8 cellular contexts compared by ENCODE assay signal in genomic region chr10:133318494-133319127, GRCh38. TPM values are rescaled to one million over a fixed set of nuclear protein-coding genes. Genes with fewer than 3 reads are reported as not detected.
DNase-seq lines count a peak whose midpoint lies in the region; ATAC-seq and TF ChIP-seq lines count a peak whose summit lies in the region.

No MANE protein-coding gene starts in this region.

- H3K27me3 Mint-ChIP-seq in activated naive CD4-positive, alpha-beta T cell treated with anti-CD3 and anti-CD28 coated beads for 36 hours (ENCODE audit: low read depth) = peaks cover 6% of the 10 kb centered on the region

- H3K27ac Mint-ChIP-seq in activated naive CD4-positive, alpha-beta T cell treated with anti-CD3 and anti-CD28 coated beads for 36 hours = no peak overlapping the region

- peaks cover 4% of the 10 kb centered on the region; the same call in 1 of the 2 replicates for H3K9me3 ChIP-seq in BE2C
- H3K9me3 ChIP-seq in SJSA1 (replicated peaks) = no peaks in the 10 kb centered on the region
- peaks cover 0 to 4% (median 0%) of the 10 kb centered on the region in 12 donors for H3K9me3 ChIP-seq in heart left ventricle

- ATAC-seq in GM19397 (IDR thresholded peaks at IDR 0.05; ENCODE audit: unreplicated experiment) (peak; percentile 69), heart left ventricle (peak; percentile 68 to 92 (median 86)), GM19324 (IDR thresholded peaks at IDR 0.05; ENCODE audit: low FRiP score, unreplicated experiment) (no peak)

- H3K4me3 Mint-ChIP-seq in activated naive CD4-positive, alpha-beta T cell treated with anti-CD3 and anti-CD28 coated beads for 36 hours = peak overlapping the region; percentile 59

- H3K36me3 Mint-ChIP-seq in activated naive CD4-positive, alpha-beta T cell treated with anti-CD3 and anti-CD28 coated beads for 36 hours (ENCODE audit: low read depth) = no peaks in the 10 kb centered on the region

- no peaks in the 10 kb centered on the region for H3K27me3 ChIP-seq in BE2C
- H3K27me3 ChIP-seq in SJSA1 (replicated peaks) = no peaks in the 10 kb centered on the region
- H3K27me3 ChIP-seq in heart left ventricle = peaks cover 0 to 15% (median 6%) of the 10 kb centered on the region in 9 donors
- peaks cover 6% of the 10 kb centered on the region for H3K27me3 ChIP-seq in rectal smooth muscle tissue (ENCODE audit: control insufficient read depth, insufficient read depth, low read length)

- no peak for TF ChIP-seq POLR2A in heart left ventricle (IDR thresholded peaks at IDR 0.05)

- intact Hi-C loops in activated naive CD4-positive, alpha-beta T cell treated with anti-CD3 and anti-CD28 coated beads for 36 hours (cut with micrococcal nuclease) = loop anchor here (1.0 to 2.0 kb wide), 2 partner anchors 174 to 378 kb away; no protein-coding TSS in a partner anchor
- intact Hi-C loops in heart left ventricle (cut with DNase I) = loop anchor here in 3 of 10 donors (5.0 to 10.0 kb wide), 5 partner anchors 171 to 484 kb away; no protein-coding TSS in a partner anchor

- TF ChIP-seq CTCF in BE2C (IDR thresholded peaks at IDR 0.05; ENCODE audit: low read depth, low read length) = peak; percentile 67
- peak; percentile 45 to 73 (median 62) for TF ChIP-seq CTCF in heart left ventricle (IDR thresholded peaks at IDR 0.05)

- no peak overlapping the region for H3K9ac ChIP-seq in rectal smooth muscle tissue (ENCODE audit: low read length)

- H3K36me3 ChIP-seq in BE2C (no peaks in the 10 kb centered on the region), SJSA1 (no peaks in the 10 kb centered on the region; the same call in 1 of the 2 replicates), heart left ventricle (no peaks in the 10 kb centered on the region), rectal smooth muscle tissue (ENCODE audit: control insufficient read depth, insufficient read depth, low read length) (no peaks in the 10 kb centered on the region)

- 0 to 10% (median 9%) methylated on average over 25 to 51 of the region's 51 CpGs for WGBS in heart left ventricle, 4 donors

- DNase-seq in BE2C (peak; percentile 84), HuH-7 (ENCODE audit: low spot score) (peak; percentile 86), SJSA1 (ENCODE audit: low read depth in 1 of 2, low spot score in 2 of 2) (peak in 1 of 2 experiments; percentile 53), heart left ventricle (peak in 4 of 5 donors; percentile 56 to 82 (median 58))
- peak; percentile 74 for DNase-seq in activated naive CD4-positive, alpha-beta T cell treated with anti-CD3 and anti-CD28 coated beads for 36 hours

- H3K4me3 ChIP-seq in BE2C (ENCODE audit: low read depth, low read length) (peak overlapping the region; percentile 59), SJSA1 (peak overlapping the region; percentile 23; the same call in 1 of the 2 replicates), heart left ventricle (peak overlapping the region in 10 of 12 donors; percentile 17 to 53 (median 39)), rectal smooth muscle tissue (ENCODE audit: low read length) (peak overlapping the region; percentile 37)

- no peaks in the 10 kb centered on the region for H3K9me3 Mint-ChIP-seq in activated naive CD4-positive, alpha-beta T cell treated with anti-CD3 and anti-CD28 coated beads for 36 hours

- H3K4me1 ChIP-seq in BE2C = peaks cover 8% of the 10 kb centered on the region; the same call in 1 of the 2 replicates
- H3K4me1 ChIP-seq in SJSA1 (replicated peaks) = peaks cover 5% of the 10 kb centered on the region
- peaks cover 0 to 9% (median 4%) of the 10 kb centered on the region in 12 donors for H3K4me1 ChIP-seq in heart left ventricle
- H3K4me1 ChIP-seq in rectal smooth muscle tissue (ENCODE audit: control insufficient read depth, insufficient read depth, low read length) = no peaks in the 10 kb centered on the region

- peaks cover 7% of the 10 kb centered on the region for H3K4me1 Mint-ChIP-seq in activated naive CD4-positive, alpha-beta T cell treated with anti-CD3 and anti-CD28 coated beads for 36 hours (ENCODE audit: low read depth)

- CTCF ChIA-PET in activated naive CD4-positive, alpha-beta T cell treated with anti-CD3 and anti-CD28 coated beads for 36 hours (lab: Charles Lee) = interaction anchor here (0.7 to 2.0 kb wide), 4 partner anchors 10 to 175 kb away, joined by 3 to 5 read pairs (median 4); no protein-coding TSS in a partner anchor

- H3K27ac ChIP-seq in SJSA1 = no peak overlapping the region
- H3K27ac ChIP-seq in heart left ventricle = no peak overlapping the region
- H3K27ac ChIP-seq in rectal smooth muscle tissue (ENCODE audit: low read depth, low read length) = no peak overlapping the region

RNA-seq across cellular contexts. Expression of gene ZNF511, which starts 9.9 kb away (rescaled TPM):
- 151 TPM for polyA plus RNA-seq in BE2C (2012; ENCODE audit: insufficient read depth, insufficient read length, low read depth)
- total RNA-seq in SJSA1 (2014; rRNA removed; shearing (Covaris generic)) = 22.7 and 37.9 TPM in 2 replicates
- total RNA-seq in activated naive CD4-positive, alpha-beta T cell treated with anti-CD3 and anti-CD28 coated beads for 36 hours = 10 to 100 TPM; 37.1 to 39.4 TPM
- 10 to 100 TPM; 34.5 to 53.3 (median 40.5) TPM for total RNA-seq in heart left ventricle
- 10 to 100 TPM; 44.5 to 80.4 TPM for polyA plus RNA-seq in heart left ventricle

RNA-seq across cellular contexts. Expression of gene TUBGCP2, which starts 9.9 kb away (rescaled TPM):
- 78.4 TPM for polyA plus RNA-seq in BE2C (2012; ENCODE audit: insufficient read depth, insufficient read length, low read depth)
- total RNA-seq in SJSA1 (2014; rRNA removed; shearing (Covaris generic)) = 49.7 and 74.3 TPM in 2 replicates
- 10 to 100 TPM; 47.9 to 56.1 TPM for total RNA-seq in activated naive CD4-positive, alpha-beta T cell treated with anti-CD3 and anti-CD28 coated beads for 36 hours
- total RNA-seq in heart left ventricle = 10 to 100 TPM; 33.5 to 49.5 (median 40.1) TPM
- polyA plus RNA-seq in heart left ventricle = 10 to 100 TPM; 34.5 to 36.0 TPM

RNA-seq across cellular contexts. Expression of gene CALY, which starts 18.1 kb away (rescaled TPM):
- polyA plus RNA-seq in BE2C (2012; ENCODE audit: insufficient read depth, insufficient read length, low read depth) = 41.9 TPM
- not detected in 2 replicates for total RNA-seq in SJSA1 (2014; rRNA removed; shearing (Covaris generic))
- total RNA-seq in activated naive CD4-positive, alpha-beta T cell treated with anti-CD3 and anti-CD28 coated beads for 36 hours = not detected
- total RNA-seq in heart left ventricle = 1 to 10 TPM in 1 of 9 donors, not detected in 8; 1.7 TPM
- not detected for polyA plus RNA-seq in heart left ventricle

RNA-seq across cellular contexts. Expression of gene PRAP1, which starts 28.6 kb away (rescaled TPM):
- polyA plus RNA-seq in BE2C (2012; ENCODE audit: insufficient read depth, insufficient read length, low read depth) = 1.1 TPM
- not detected in 2 replicates for total RNA-seq in SJSA1 (2014; rRNA removed; shearing (Covaris generic))
- total RNA-seq in activated naive CD4-positive, alpha-beta T cell treated with anti-CD3 and anti-CD28 coated beads for 36 hours = not detected
- total RNA-seq in heart left ventricle = not detected
- polyA plus RNA-seq in heart left ventricle = not detected

RNA-seq across cellular contexts. Expression of gene FUOM, which starts 39.2 kb away (rescaled TPM):
- 30.6 TPM for polyA plus RNA-seq in BE2C (2012; ENCODE audit: insufficient read depth, insufficient read length, low read depth)
- 2.5 and 6.2 TPM in 2 replicates for total RNA-seq in SJSA1 (2014; rRNA removed; shearing (Covaris generic))
- 10 to 100 TPM; 29.9 to 34.9 TPM for total RNA-seq in activated naive CD4-positive, alpha-beta T cell treated with anti-CD3 and anti-CD28 coated beads for 36 hours
- total RNA-seq in heart left ventricle = 10 to 100 TPM in 2 of 9 donors, 1 to 10 TPM in 7; 4.3 to 24.1 (median 8.0) TPM
- 10 to 100 TPM in 1 of 2 donors, 1 to 10 TPM in 1; 8.6 to 16.0 TPM for polyA plus RNA-seq in heart left ventricle
